1 cellular context compared by ENCODE assay signal in genomic region chr10:70324951-70325781, GRCh38.
TF ChIP-seq lines count a peak whose summit lies in the region.

No MANE protein-coding gene starts in this region.

TF ChIP-seq in HepG2, 621 proteins besides CTCF, POLR2A, EP300 and RAD21:
- TF ChIP-seq, protein P1, sequence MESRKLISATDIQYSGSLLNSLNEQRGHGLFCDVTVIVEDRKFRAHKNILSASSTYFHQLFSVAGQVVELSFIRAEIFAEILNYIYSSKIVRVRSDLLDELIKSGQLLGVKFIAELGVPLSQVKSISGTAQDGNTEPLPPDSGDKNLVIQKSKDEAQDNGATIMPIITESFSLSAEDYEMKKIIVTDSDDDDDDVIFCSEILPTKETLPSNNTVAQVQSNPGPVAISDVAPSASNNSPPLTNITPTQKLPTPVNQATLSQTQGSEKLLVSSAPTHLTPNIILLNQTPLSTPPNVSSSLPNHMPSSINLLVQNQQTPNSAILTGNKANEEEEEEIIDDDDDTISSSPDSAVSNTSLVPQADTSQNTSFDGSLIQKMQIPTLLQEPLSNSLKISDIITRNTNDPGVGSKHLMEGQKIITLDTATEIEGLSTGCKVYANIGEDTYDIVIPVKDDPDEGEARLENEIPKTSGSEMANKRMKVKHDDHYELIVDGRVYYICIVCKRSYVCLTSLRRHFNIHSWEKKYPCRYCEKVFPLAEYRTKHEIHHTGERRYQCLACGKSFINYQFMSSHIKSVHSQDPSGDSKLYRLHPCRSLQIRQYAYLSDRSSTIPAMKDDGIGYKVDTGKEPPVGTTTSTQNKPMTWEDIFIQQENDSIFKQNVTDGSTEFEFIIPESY (CRISPR knock-in tag; IDR thresholded peaks at IDR 0.05): peak; percentile 93
- TF ChIP-seq ZFX (CRISPR knock-in tag; IDR thresholded peaks at IDR 0.05; ENCODE audit: low read depth) (0 out of 2 replicates have a peak, but pooled peaks have one; percentile 7), ZNF331 (CRISPR knock-in tag; IDR thresholded peaks at IDR 0.05) (no peak), ZNF451 (CRISPR knock-in tag; IDR thresholded peaks at IDR 0.05) (0 out of 2 replicates have a peak, but pooled peaks have one; percentile 41), ZBTB38 (CRISPR knock-in tag; IDR thresholded peaks at IDR 0.05) (peak; percentile 39; the same call in 1 of the 2 replicates)
